17 cellular contexts compared by ENCODE assay signal in genomic region chr6:43833996-43834390, GRCh38.
"Had no signal": no experiment of that assay in that cellular context is flagged by ENCODE, and none has a peak within 500 bp of the region (broad histone marks: within the 10 kb centered on the region; RNA-seq: fewer than 3 reads in every experiment).

No MANE protein-coding gene starts in this region.

- H3K4me3 ChIP-seq: colonic mucosa, esophagus squamous epithelium, prostate gland, spleen, thoracic aorta, transverse colon had no signal

- ATAC-seq: naive thymus-derived CD4-positive, alpha-beta T cell; sciatic nerve; stimulated activated memory B cell treated with anti-CD40 and anti-IgM and Interleukin-4, amounts not matched to agents 10 μg/mL and 1 μg/mL and 100 μg/mL, for 72 hours had no signal

- H3K4me1 ChIP-seq: colonic mucosa, prostate gland had no signal

- H3K9me3 ChIP-seq: colonic mucosa, esophagus squamous epithelium, prostate gland, spleen, thoracic aorta, transverse colon had no signal

- H3K27me3 ChIP-seq: colonic mucosa, spleen, transverse colon had no signal

- H3K4me3 Mint-ChIP-seq: naive thymus-derived CD4-positive, alpha-beta T cell; nephron progenitor cell; stimulated activated memory B cell treated with anti-CD40 and anti-IgM and Interleukin-4, amounts not matched to agents 10 μg/mL and 1 μg/mL and 100 μg/mL, for 72 hours; stimulated activated naive CD8-positive, alpha-beta T cell treated with anti-CD3 and anti-CD28 coated beads, Interleukin-15, Interleukin-2, amounts not matched to agents 100 ng/mL and 50 ng/mL, for 24 hours had no signal

- H3K36me3 ChIP-seq: colonic mucosa, esophagus squamous epithelium, prostate gland, spleen, thoracic aorta, transverse colon had no signal

- H3K36me3 Mint-ChIP-seq: naive thymus-derived CD4-positive, alpha-beta T cell; stimulated activated memory B cell treated with anti-CD40 and anti-IgM and Interleukin-4, amounts not matched to agents 10 μg/mL and 1 μg/mL and 100 μg/mL, for 72 hours had no signal

- H3K4me1 Mint-ChIP-seq: naive thymus-derived CD4-positive, alpha-beta T cell; stimulated activated memory B cell treated with anti-CD40 and anti-IgM and Interleukin-4, amounts not matched to agents 10 μg/mL and 1 μg/mL and 100 μg/mL, for 72 hours had no signal

- H3K27ac Mint-ChIP-seq: naive thymus-derived CD4-positive, alpha-beta T cell; nephron progenitor cell; stimulated activated memory B cell treated with anti-CD40 and anti-IgM and Interleukin-4, amounts not matched to agents 10 μg/mL and 1 μg/mL and 100 μg/mL, for 72 hours; stimulated activated naive CD8-positive, alpha-beta T cell treated with anti-CD3 and anti-CD28 coated beads, Interleukin-15, Interleukin-2, amounts not matched to agents 100 ng/mL and 50 ng/mL, for 24 hours had no signal

- H3K27ac ChIP-seq: colonic mucosa, esophagus squamous epithelium, prostate gland, spleen, thoracic aorta, transverse colon had no signal

- DNase-seq: colonic mucosa; dermis blood vessel endothelial cell; esophagus squamous epithelium; foreskin fibroblast; hypothalamus; naive thymus-derived CD4-positive, alpha-beta T cell; nephron progenitor cell; spleen; stimulated activated CD4-positive, alpha-beta T cell treated with anti-CD3 and anti-CD28 coated beads, Interleukin-15, amount 100 ng/mL, for 24 hours; stimulated activated CD4-positive, alpha-beta T cell treated with anti-CD3 and anti-CD28 coated beads, Interleukin-1b, Interleukin-23, amount 100 ng/mL, for 48 hours; stimulated activated CD4-positive, alpha-beta T cell treated with anti-CD3 and anti-CD28 coated beads, Interleukin-4, amount 100 ng/mL, for 24 hours; transverse colon had no signal

- H3K9me3 Mint-ChIP-seq: naive thymus-derived CD4-positive, alpha-beta T cell; nephron progenitor cell; stimulated activated memory B cell treated with anti-CD40 and anti-IgM and Interleukin-4, amounts not matched to agents 10 μg/mL and 1 μg/mL and 100 μg/mL, for 72 hours; stimulated activated naive CD8-positive, alpha-beta T cell treated with anti-CD3 and anti-CD28 coated beads, Interleukin-15, Interleukin-2, amounts not matched to agents 100 ng/mL and 50 ng/mL, for 24 hours had no signal
